ENCODE assay signal across 13 cellular contexts in the genomic region with DNA sequence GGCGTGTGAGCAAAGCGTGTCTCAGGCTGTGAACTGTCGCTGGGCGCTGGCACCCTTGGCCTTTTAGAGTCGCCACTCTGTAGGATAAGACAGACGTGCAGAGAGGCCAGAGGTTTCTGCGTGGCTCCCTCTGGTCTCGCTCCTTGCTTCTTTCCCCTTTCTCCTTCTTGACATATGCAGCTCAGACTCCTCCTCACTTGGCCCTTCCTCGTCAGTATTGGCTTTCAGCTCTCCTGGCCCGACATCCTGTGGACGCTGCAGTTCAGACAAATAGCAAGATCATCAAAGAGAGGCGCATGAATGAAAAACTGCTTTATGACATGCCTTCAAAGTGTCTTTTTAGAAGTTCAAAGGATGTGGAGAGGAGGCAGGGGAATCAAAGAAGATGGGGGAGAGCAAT.
A peak's percentile ranks its signal among the peaks of the same experiment; 100 is the strongest.
DNase-seq lines count a peak whose midpoint lies in the region; ATAC-seq and TF ChIP-seq lines count a peak whose summit lies in the region.
"Had no signal": no experiment of that assay in that cellular context is flagged by ENCODE, and none has a peak within 500 bp of the region (broad histone marks: within the 10 kb centered on the region; RNA-seq: fewer than 3 reads in every experiment).

No MANE protein-coding gene starts in this region.

- H3K9me3 Mint-ChIP-seq in activated CD4-positive, alpha-beta T cell treated with anti-CD3 and anti-CD28 coated beads for 36 hours (ENCODE audit: low read depth), result no peaks in the 10 kb centered on the region
- H3K9me3 Mint-ChIP-seq in nephron, result no peaks in the 10 kb centered on the region

- DNase-seq in activated CD4-positive, alpha-beta T cell treated with anti-CD3 and anti-CD28 coated beads for 36 hours, result peak; percentile 53
- no peak for DNase-seq in activated CD4-positive, alpha-beta T cell treated with anti-CD3 and anti-CD28 coated beads, Interleukin-2, amount 50 U/mL, for 48 hours
- DNase-seq in Jurkat, Clone E6-1 (ENCODE audit: low read depth, low spot score), result peak; percentile 77
- DNase-seq in cerebellum (ENCODE audit: low spot score) (peak; percentile 45), DMS79 treated with DMSO at 0.1 percent for 48 hours (lab: John Stamatoyannopoulos, UW) (no peak)
- DNase-seq: colonic mucosa, DMS153, GOT3, NCI-H345, tibial artery had no signal

- H3K4me1 Mint-ChIP-seq in activated CD4-positive, alpha-beta T cell treated with anti-CD3 and anti-CD28 coated beads for 36 hours, result peaks cover 19% of the 10 kb centered on the region
- peaks cover 52% of the 10 kb centered on the region for H3K4me1 Mint-ChIP-seq in nephron

- no peak overlapping the region for H3K4me3 ChIP-seq in Jurkat, Clone E6-1 (ENCODE audit: low read length)
- H3K4me3 ChIP-seq: colonic mucosa, tibial artery had no signal

- no peaks in the 10 kb centered on the region for H3K36me3 Mint-ChIP-seq in activated CD4-positive, alpha-beta T cell treated with anti-CD3 and anti-CD28 coated beads for 36 hours (ENCODE audit: low read depth)
- H3K36me3 Mint-ChIP-seq in nephron (ENCODE audit: low read depth), result no peaks in the 10 kb centered on the region

- intact Hi-C loops in activated CD4-positive, alpha-beta T cell treated with anti-CD3 and anti-CD28 coated beads for 36 hours (cut with DNase I, micrococcal nuclease), result loop anchor here (5.0 to 10.0 kb wide), 2 partner anchors 287 to 289 kb away; no protein-coding TSS in a partner anchor

- peak; percentile 70 for ATAC-seq in activated CD4-positive, alpha-beta T cell treated with anti-CD3 and anti-CD28 coated beads for 36 hours
- ATAC-seq in GM19395 (IDR thresholded peaks at IDR 0.05; ENCODE audit: unreplicated experiment) (no peak), HG03521 (IDR thresholded peaks at IDR 0.05; ENCODE audit: unreplicated experiment) (no peak)

- no peak overlapping the region for H3K27ac Mint-ChIP-seq in activated CD4-positive, alpha-beta T cell treated with anti-CD3 and anti-CD28 coated beads for 36 hours
- peak overlapping the region; percentile 25 to 64 (median 60) for H3K27ac Mint-ChIP-seq in nephron

- CTCF ChIA-PET in activated CD4-positive, alpha-beta T cell treated with anti-CD3 and anti-CD28 coated beads for 36 hours (lab: Charles Lee), result interaction anchor here (0.6 kb wide), 1 partner anchor 100 kb away, joined by 4 read pairs; no protein-coding TSS in a partner anchor

- POLR2A ChIA-PET in activated CD4-positive, alpha-beta T cell treated with anti-CD3 and anti-CD28 coated beads for 36 hours (lab: Charles Lee), result no interaction called here

- H3K4me3 Mint-ChIP-seq in activated CD4-positive, alpha-beta T cell treated with anti-CD3 and anti-CD28 coated beads for 36 hours, result no peak overlapping the region
- H3K4me3 Mint-ChIP-seq in nephron, result peak overlapping the region; percentile 2 to 16 (median 9)

- peak in 1 of 3 experiments; percentile 25 for TF ChIP-seq CTCF in nephron (IDR thresholded peaks at IDR 0.05; ENCODE audit: unreplicated experiment in 3 of 3)

- H3K27me3 Mint-ChIP-seq in activated CD4-positive, alpha-beta T cell treated with anti-CD3 and anti-CD28 coated beads for 36 hours, result no peaks in the 10 kb centered on the region
- no peaks in the 10 kb centered on the region for H3K27me3 Mint-ChIP-seq in nephron (ENCODE audit: low read depth)

Comparison
In these comparisons a context has a peak if more than half of its experiments do, and no peak if none do; other contexts are left out.
1. DNase-seq: peak in activated CD4-positive, alpha-beta T cell treated with anti-CD3 and anti-CD28 coated beads for 36 hours (single experiment), Jurkat, Clone E6-1 (single experiment) and cerebellum (single experiment); none in activated CD4-positive, alpha-beta T cell treated with anti-CD3 and anti-CD28 coated beads, Interleukin-2, amount 50 U/mL, for 48 hours (0 of 2) and DMS79 treated with DMSO at 0.1 percent for 48 hours (single experiment).